In genomic region chr11:111736621-111737055, GRCh38 we compare ENCODE assay signal across 10 cellular contexts. TPM values are rescaled to one million over a fixed set of nuclear protein-coding genes. Genes with fewer than 3 reads are reported as not detected.
DNase-seq lines count a peak whose midpoint lies in the region; ATAC-seq and TF ChIP-seq lines count a peak whose summit lies in the region.
"Had no signal": no experiment of that assay in that cellular context is flagged by ENCODE, and none has a peak within 500 bp of the region (broad histone marks: within the 10 kb centered on the region; RNA-seq: fewer than 3 reads in every experiment).

No MANE protein-coding gene starts in this region.

- TF ChIP-seq EP300 in sigmoid colon (IDR thresholded peaks at IDR 0.05) = no peak

- WGBS in sigmoid colon, 2 donors = 79 to 86% methylated on average over 8 of the region's 8 CpGs

- H3K27me3 ChIP-seq in sigmoid colon = no peaks in the 10 kb centered on the region

- DNase-seq in Ammon's horn (ENCODE audit: low spot score) = peak; percentile 60
- peak; percentile 72 for DNase-seq in inferior parietal cortex (ENCODE audit: extremely low spot score)
- no peak for DNase-seq in sigmoid colon
- DNase-seq in NCI-H2081 treated with DMSO at 0.1 percent for 48 hours (lab: John Stamatoyannopoulos, UW) = no peak
- DNase-seq in stimulated activated CD4-positive, alpha-beta T cell treated with anti-CD3 and anti-CD28 coated beads, Interleukin-12 subunit alpha, Interleukin-12 subunit beta, amount 100 ng/mL, for 4 hours = no peak
- DNase-seq in activated naive CD4-positive, alpha-beta T cell treated with anti-CD3 and anti-CD28 coated beads for 36 hours = no peak
- DNase-seq: activated CD4-positive, alpha-beta T cell treated with anti-CD3 and anti-CD28 coated beads for 4 hours had no signal

- ATAC-seq in GM21381 (IDR thresholded peaks at IDR 0.05; ENCODE audit: unreplicated experiment) = no peak
- ATAC-seq: GM12878 had no signal

- no peak overlapping the region for H3K4me3 Mint-ChIP-seq in activated naive CD4-positive, alpha-beta T cell treated with anti-CD3 and anti-CD28 coated beads for 36 hours

- no peaks in the 10 kb centered on the region for H3K9me3 ChIP-seq in sigmoid colon

- H3K27ac ChIP-seq in angular gyrus (ENCODE audit: low read depth, low read length) (peak overlapping the region; percentile 99), sigmoid colon (peak overlapping the region; percentile 89 to 96 (median 92))

- H3K36me3 ChIP-seq in sigmoid colon = peaks cover 0 to 19% (median 5%) of the 10 kb centered on the region in 4 donors

- TF ChIP-seq POLR2A in sigmoid colon (IDR thresholded peaks at IDR 0.05) = no peak

- H3K4me1 ChIP-seq in sigmoid colon = peaks cover 0 to 69% (median 65%) of the 10 kb centered on the region in 4 donors

- TF ChIP-seq CTCF in sigmoid colon (IDR thresholded peaks at IDR 0.05) = no peak

- H3K4me3 ChIP-seq in sigmoid colon = no peak overlapping the region
- H3K4me3 ChIP-seq: GM12878 had no signal

- no peaks in the 10 kb centered on the region for H3K9me3 Mint-ChIP-seq in activated naive CD4-positive, alpha-beta T cell treated with anti-CD3 and anti-CD28 coated beads for 36 hours

- intact Hi-C loops in sigmoid colon (cut with DNase I) = no loop called here
- intact Hi-C loops in activated naive CD4-positive, alpha-beta T cell treated with anti-CD3 and anti-CD28 coated beads for 36 hours (cut with micrococcal nuclease) = no loop called here

- H3K27ac Mint-ChIP-seq in activated naive CD4-positive, alpha-beta T cell treated with anti-CD3 and anti-CD28 coated beads for 36 hours = no peak overlapping the region

- no peaks in the 10 kb centered on the region for H3K27me3 Mint-ChIP-seq in activated naive CD4-positive, alpha-beta T cell treated with anti-CD3 and anti-CD28 coated beads for 36 hours (ENCODE audit: low read depth)

- peaks cover 9% of the 10 kb centered on the region for H3K4me1 Mint-ChIP-seq in activated naive CD4-positive, alpha-beta T cell treated with anti-CD3 and anti-CD28 coated beads for 36 hours (ENCODE audit: low read depth)

- peaks cover 14% of the 10 kb centered on the region for H3K36me3 Mint-ChIP-seq in activated naive CD4-positive, alpha-beta T cell treated with anti-CD3 and anti-CD28 coated beads for 36 hours (ENCODE audit: low read depth)

- CTCF ChIA-PET in activated naive CD4-positive, alpha-beta T cell treated with anti-CD3 and anti-CD28 coated beads for 36 hours (lab: Charles Lee) = no interaction called here

RNA-seq across cellular contexts. Expression of gene PPP2R1B, which starts 29.6 kb away (rescaled TPM):
- 10 to 100 TPM; 13.5 to 16.0 (median 14.8) TPM for total RNA-seq in sigmoid colon
- 10 to 100 TPM in 2 of 3 donors, 1 to 10 TPM in 1; 9.0 to 17.8 (median 14.9) TPM for polyA plus RNA-seq in sigmoid colon
- 10 to 100 TPM; 36.7 to 43.8 TPM for total RNA-seq in activated naive CD4-positive, alpha-beta T cell treated with anti-CD3 and anti-CD28 coated beads for 36 hours

Comparison
In these comparisons a context has a peak if more than half of its experiments do, and no peak if none do; other contexts are left out.
1. DNase-seq: peak in Ammon's horn (single experiment) and inferior parietal cortex (single experiment); none in sigmoid colon (single experiment), NCI-H2081 treated with DMSO at 0.1 percent for 48 hours (single experiment), stimulated activated CD4-positive, alpha-beta T cell treated with anti-CD3 and anti-CD28 coated beads, Interleukin-12 subunit alpha, Interleukin-12 subunit beta, amount 100 ng/mL, for 4 hours (single experiment) and activated naive CD4-positive, alpha-beta T cell treated with anti-CD3 and anti-CD28 coated beads for 36 hours (single experiment).